22 cellular contexts compared by ENCODE assay signal in the genomic region with DNA sequence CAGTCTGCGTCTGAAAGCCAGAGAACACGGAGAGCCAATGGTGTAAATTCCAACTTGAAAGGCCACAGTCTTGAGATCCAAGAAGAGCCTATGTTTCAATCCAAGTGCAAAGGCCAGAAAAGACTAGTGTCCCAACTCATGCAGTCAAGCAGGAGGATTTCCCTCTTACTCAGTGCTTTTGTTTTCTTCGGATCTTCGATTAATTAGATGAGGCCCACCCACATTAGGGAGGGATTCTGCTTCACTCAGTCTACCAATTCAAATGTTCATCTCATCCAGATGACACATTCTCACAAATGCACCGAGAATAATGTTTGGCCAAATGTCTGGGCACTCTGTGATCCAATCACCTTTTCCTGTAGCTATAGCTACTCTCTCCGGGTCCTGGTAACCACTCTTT.
"Had no signal": no experiment of that assay in that cellular context is flagged by ENCODE, and none has a peak within 500 bp of the region (broad histone marks: within the 10 kb centered on the region; RNA-seq: fewer than 3 reads in every experiment).

No MANE protein-coding gene starts in this region.

- H3K36me3 ChIP-seq: left ventricle myocardium inferior, pancreas, prostate gland, sigmoid colon, spleen, suprapubic skin, thoracic aorta, tibial artery, uterus had no signal

- ATAC-seq: naive thymus-derived CD8-positive, alpha-beta T cell; right cardiac atrium; stimulated activated effector memory CD8-positive, alpha-beta T cell treated with anti-CD3 and anti-CD28 coated beads, Interleukin-12 subunit alpha, Interleukin-12 subunit beta, amount 100 ng/mL, for 72 hours had no signal

- H3K27ac ChIP-seq: left ventricle myocardium inferior, pancreas, prostate gland, sigmoid colon, spleen, suprapubic skin, thoracic aorta, tibial artery, uterus had no signal

- H3K27me3 ChIP-seq: sigmoid colon, spleen, suprapubic skin, tibial artery had no signal

- H3K4me3 ChIP-seq: left ventricle myocardium inferior, lung, pancreas, prostate gland, sigmoid colon, spleen, suprapubic skin, thoracic aorta, tibial artery, uterus had no signal

- FAIRE-seq: pancreas, small intestine had no signal

- DNase-seq: hypothalamus; immature natural killer cell; islet precursor cell; left ventricle myocardium inferior; naive thymus-derived CD8-positive, alpha-beta T cell; nucleus accumbens; pancreas; posterior cingulate gyrus; retina; right cardiac atrium; sigmoid colon; small intestine; spleen; stimulated activated CD4-positive, alpha-beta T cell treated with anti-CD3 and anti-CD28 coated beads, Interleukin-4, amount 100 ng/mL, for 24 hours; stimulated activated naive CD4-positive, alpha-beta T cell; tibial artery; uterus had no signal

- H3K9me3 ChIP-seq: left ventricle myocardium inferior, pancreas, prostate gland, sigmoid colon, spleen, suprapubic skin, thoracic aorta, tibial artery, uterus had no signal

- H3K4me1 ChIP-seq: left ventricle myocardium inferior, pancreas, prostate gland, sigmoid colon, spleen, suprapubic skin, tibial artery, uterus had no signal
